Comparison of ENCODE assay signal across 8 cellular contexts in genomic region chr13:30978981-30979956, GRCh38. TPM values are rescaled to one million over a fixed set of nuclear protein-coding genes. Genes with fewer than 3 reads are reported as not detected.
DNase-seq lines count a peak whose midpoint lies in the region; FAIRE-seq and TF ChIP-seq lines count a peak whose summit lies in the region.

No MANE protein-coding gene starts in this region.

- no peaks in the 10 kb centered on the region for H3K36me3 Mint-ChIP-seq in activated naive CD4-positive, alpha-beta T cell treated with anti-CD3 and anti-CD28 coated beads for 36 hours (ENCODE audit: low read depth)

- H3K4me1 ChIP-seq in NT2/D1 (ENCODE audit: insufficient read depth, insufficient read length) (no peaks in the 10 kb centered on the region), tibial artery (peaks cover 0 to 23% (median 6%) of the 10 kb centered on the region in 4 donors)

- H3K27me3 ChIP-seq in NT2/D1 (ENCODE audit: insufficient read depth, insufficient read length) (no peaks in the 10 kb centered on the region), tibial artery (no peaks in the 10 kb centered on the region)

- FAIRE-seq in GM18507 (lab: Jason Lieb, UNC): peak; percentile 21

- TF ChIP-seq CTCF in tibial artery (IDR thresholded peaks at IDR 0.05) (peak in 1 of 2 experiments; percentile 28), lower leg skin (IDR thresholded peaks at IDR 0.05) (no peak)

- H3K9ac ChIP-seq in NT2/D1 (ENCODE audit: insufficient read length, low read depth): no peak overlapping the region

- H3K4me1 Mint-ChIP-seq in activated naive CD4-positive, alpha-beta T cell treated with anti-CD3 and anti-CD28 coated beads for 36 hours (ENCODE audit: low read depth): no peaks in the 10 kb centered on the region

- DNase-seq in GM18507 (ENCODE audit: extremely low spot score, insufficient read length, low read depth) (no peak), NT2/D1 (ENCODE audit: low read depth, low spot score) (peak; percentile 22), islet precursor cell (peak; percentile 83), tibial artery (no peak), lower leg skin (ENCODE audit: low spot score in 2 of 2) (no peak), H4 (ENCODE audit: low spot score) (no peak)
- DNase-seq in activated naive CD4-positive, alpha-beta T cell treated with anti-CD3 and anti-CD28 coated beads for 36 hours: peak; percentile 57
- DNase-seq in stimulated activated CD8-positive, alpha-beta memory T cell treated with anti-CD3 and anti-CD28 coated beads, Interleukin-4, amount 100 ng/mL, for 24 hours (ENCODE audit: low read depth): peak; percentile 26

- CTCF ChIA-PET in activated naive CD4-positive, alpha-beta T cell treated with anti-CD3 and anti-CD28 coated beads for 36 hours (lab: Charles Lee): interaction anchor here (0.7 to 4.2 kb wide), 15 partner anchors 8 to 103 kb away, joined by 3 to 32 read pairs (median 5); no protein-coding TSS in a partner anchor

- intact Hi-C loops in activated naive CD4-positive, alpha-beta T cell treated with anti-CD3 and anti-CD28 coated beads for 36 hours (cut with micrococcal nuclease): loop anchor here (1.0 to 10.0 kb wide), 2 partner anchors 65 to 446 kb away; no protein-coding TSS in a partner anchor
- intact Hi-C loops in tibial artery (cut with DNase I; ENCODE audit: low total_unique reads) (no loop called here), lower leg skin (cut with DNase I; ENCODE audit: low total_unique reads) (no loop called here)

- H3K9me3 ChIP-seq in NT2/D1 (ENCODE audit: insufficient read depth, low read length) (no peaks in the 10 kb centered on the region), tibial artery (no peaks in the 10 kb centered on the region)

- 61 to 79% methylated on average over 8 to 15 of the region's 15 CpGs for WGBS in lower leg skin, 2 donors

- H3K27ac ChIP-seq in tibial artery: no peak overlapping the region

- no peak overlapping the region for H3K27ac Mint-ChIP-seq in activated naive CD4-positive, alpha-beta T cell treated with anti-CD3 and anti-CD28 coated beads for 36 hours

- H3K36me3 ChIP-seq in NT2/D1 (ENCODE audit: insufficient read depth, insufficient read length, low read length) (no peaks in the 10 kb centered on the region), tibial artery (no peaks in the 10 kb centered on the region)

- TF ChIP-seq POLR2A in lower leg skin (IDR thresholded peaks at IDR 0.05): no peak

- H3K4me3 ChIP-seq in NT2/D1 (ENCODE audit: insufficient read length, low read depth) (no peak overlapping the region), tibial artery (no peak overlapping the region), lower leg skin (ENCODE audit: low read depth, poor library complexity, severe bottlenecking) (no peak overlapping the region)

- H3K27me3 Mint-ChIP-seq in activated naive CD4-positive, alpha-beta T cell treated with anti-CD3 and anti-CD28 coated beads for 36 hours (ENCODE audit: low read depth): peaks cover 5% of the 10 kb centered on the region

- H3K9me3 Mint-ChIP-seq in activated naive CD4-positive, alpha-beta T cell treated with anti-CD3 and anti-CD28 coated beads for 36 hours: no peaks in the 10 kb centered on the region

- no peak overlapping the region for H3K4me3 Mint-ChIP-seq in activated naive CD4-positive, alpha-beta T cell treated with anti-CD3 and anti-CD28 coated beads for 36 hours

RNA-seq across cellular contexts. Expression of gene TEX26, which starts 46.8 kb away (rescaled TPM):
- not detected for total RNA-seq in activated naive CD4-positive, alpha-beta T cell treated with anti-CD3 and anti-CD28 coated beads for 36 hours
- total RNA-seq in lower leg skin: not detected
- not detected in 2 replicates for total RNA-seq in H4 (2014; rRNA removed; shearing (Covaris generic))

Comparison
In these comparisons a context has a peak if more than half of its experiments do, and no peak if none do; other contexts are left out.
1. DNase-seq: peak in NT2/D1 (single experiment), activated naive CD4-positive, alpha-beta T cell treated with anti-CD3 and anti-CD28 coated beads for 36 hours (single experiment), islet precursor cell (single experiment) and stimulated activated CD8-positive, alpha-beta memory T cell treated with anti-CD3 and anti-CD28 coated beads, Interleukin-4, amount 100 ng/mL, for 24 hours (single experiment); none in GM18507 (single experiment), tibial artery (0 of 2), lower leg skin (0 of 2) and H4 (single experiment).